Comparison of ENCODE assay signal across 11 cellular contexts in the genomic region with DNA sequence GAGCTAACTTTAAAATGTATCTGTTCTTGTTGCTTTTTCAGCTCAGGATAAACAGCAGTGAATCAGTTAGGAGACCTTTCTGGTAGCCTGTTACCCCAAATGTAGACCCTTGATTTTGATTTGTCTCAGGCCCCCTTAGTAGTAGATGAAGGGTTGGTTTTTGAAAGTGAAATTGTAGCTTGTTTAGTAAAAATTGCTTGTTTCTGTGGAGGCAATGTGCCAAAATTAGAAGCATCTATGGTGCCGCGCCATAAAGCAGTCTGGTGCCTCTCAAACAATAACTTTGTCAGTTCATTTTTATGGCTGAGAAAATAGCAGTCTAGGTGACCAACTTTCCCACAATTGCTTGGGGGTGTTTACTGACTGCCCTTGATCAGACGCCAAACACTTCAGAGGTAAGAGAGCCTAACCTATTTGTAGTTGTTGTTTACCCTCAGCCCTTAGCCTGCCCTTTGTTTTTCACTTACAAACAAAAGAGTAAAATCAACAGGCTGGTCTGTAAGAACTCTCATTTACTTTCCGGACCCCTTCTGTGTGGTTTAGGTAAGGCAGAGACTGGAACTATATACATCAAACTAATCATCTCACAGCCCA.
A peak's percentile ranks its signal among the peaks of the same experiment; 100 is the strongest.
DNase-seq lines count a peak whose midpoint lies in the region; ATAC-seq and TF ChIP-seq lines count a peak whose summit lies in the region.
"Had no signal": no experiment of that assay in that cellular context is flagged by ENCODE, and none has a peak within 500 bp of the region (broad histone marks: within the 10 kb centered on the region; RNA-seq: fewer than 3 reads in every experiment).

No MANE protein-coding gene starts in this region.

- H3K27me3 ChIP-seq in GM23338 (ENCODE audit: insufficient read depth), result no peaks in the 10 kb centered on the region
- H3K27me3 ChIP-seq: heart right ventricle, thyroid gland had no signal

- no peak overlapping the region for H2AFZ ChIP-seq in GM23338

- H3K27ac ChIP-seq in GM23338 (ENCODE audit: low read depth), result peak overlapping the region; percentile 48; the same call in 1 of the 2 replicates
- H3K27ac ChIP-seq: thyroid gland had no signal

- no peak overlapping the region for H3K4me3 ChIP-seq in GM23338
- H3K4me3 ChIP-seq: heart right ventricle, thyroid gland had no signal

- peaks cover 74% of the 10 kb centered on the region for H3K79me2 ChIP-seq in GM23338 (replicated peaks; ENCODE audit: insufficient read depth)

- peaks cover 4% of the 10 kb centered on the region; the same call in 1 of the 3 replicates for H3K36me3 Mint-ChIP-seq in GM23338 (ENCODE audit: low read depth)
- H3K36me3 Mint-ChIP-seq in osteocyte (ENCODE audit: unreplicated experiment), result peaks cover 23% of the 10 kb centered on the region
- H3K36me3 Mint-ChIP-seq in activated CD8-positive, alpha-beta memory T cell treated with anti-CD3 and anti-CD28 coated beads, Interleukin-2, amount 10 ng/mL, durations not matched to agents 7 days and 5 days, result peaks cover 8% of the 10 kb centered on the region

- no peak overlapping the region for H3K4me3 Mint-ChIP-seq in GM23338
- no peak overlapping the region for H3K4me3 Mint-ChIP-seq in osteocyte (ENCODE audit: unreplicated experiment)
- H3K4me3 Mint-ChIP-seq in activated CD8-positive, alpha-beta memory T cell treated with anti-CD3 and anti-CD28 coated beads, Interleukin-2, amount 10 ng/mL, durations not matched to agents 7 days and 5 days, result no peak overlapping the region

- peaks cover 60% of the 10 kb centered on the region for H3K4me1 Mint-ChIP-seq in GM23338
- H3K4me1 Mint-ChIP-seq in osteocyte (ENCODE audit: unreplicated experiment), result peaks cover 60% of the 10 kb centered on the region
- peaks cover 13% of the 10 kb centered on the region for H3K4me1 Mint-ChIP-seq in activated CD8-positive, alpha-beta memory T cell treated with anti-CD3 and anti-CD28 coated beads, Interleukin-2, amount 10 ng/mL, durations not matched to agents 7 days and 5 days

- H3K4me1 ChIP-seq in GM23338 (ENCODE audit: insufficient read depth), result peaks cover 50% of the 10 kb centered on the region

- no peaks in the 10 kb centered on the region for H3F3A ChIP-seq in GM23338 (replicated peaks; ENCODE audit: low read depth)

- CTCF ChIA-PET in activated CD8-positive, alpha-beta memory T cell treated with anti-CD3 and anti-CD28 coated beads, Interleukin-2, amount 10 ng/mL, durations not matched to agents 7 days and 5 days (lab: Charles Lee), result no interaction called here

- peaks cover 5% of the 10 kb centered on the region; the same call in 1 of the 2 replicates for H4K20me1 ChIP-seq in GM23338 (replicated peaks; ENCODE audit: insufficient read depth)

- H3K27me3 Mint-ChIP-seq in GM23338 (ENCODE audit: insufficient read depth, low read depth, poor library complexity), result peaks cover 9% of the 10 kb centered on the region
- H3K27me3 Mint-ChIP-seq in osteocyte (ENCODE audit: unreplicated experiment), result no peaks in the 10 kb centered on the region
- no peaks in the 10 kb centered on the region for H3K27me3 Mint-ChIP-seq in activated CD8-positive, alpha-beta memory T cell treated with anti-CD3 and anti-CD28 coated beads, Interleukin-2, amount 10 ng/mL, durations not matched to agents 7 days and 5 days

- H3K27ac Mint-ChIP-seq in GM23338 (peak overlapping the region; percentile 16; the same call in 1 of the 2 replicates), osteocyte (ENCODE audit: unreplicated experiment) (peak overlapping the region; percentile 7)
- H3K27ac Mint-ChIP-seq in activated CD8-positive, alpha-beta memory T cell treated with anti-CD3 and anti-CD28 coated beads, Interleukin-2, amount 10 ng/mL, durations not matched to agents 7 days and 5 days, result no peak overlapping the region

- H3K36me3 ChIP-seq in GM23338 (ENCODE audit: insufficient read depth), result no peaks in the 10 kb centered on the region
- H3K36me3 ChIP-seq: heart right ventricle, thyroid gland had no signal

- no peaks in the 10 kb centered on the region for H3K9me2 ChIP-seq in GM23338 (ENCODE audit: insufficient read depth)

- peak; percentile 54 for DNase-seq in GM23338 (ENCODE audit: low spot score)
- peak; percentile 81 for DNase-seq in NCI-H2029 (lab: John Stamatoyannopoulos, UW)
- DNase-seq in SW480 (ENCODE audit: low spot score), result peak; percentile 40
- no peak for DNase-seq in osteocyte (ENCODE audit: extremely low spot score, unreplicated experiment)
- no peak for DNase-seq in Kasumi-1 (lab: John Stamatoyannopoulos, UW)
- no peak for DNase-seq in activated CD8-positive, alpha-beta memory T cell treated with anti-CD3 and anti-CD28 coated beads, Interleukin-2, amount 10 ng/mL, durations not matched to agents 7 days and 5 days
- DNase-seq: heart right ventricle, NCI-H1436, T-helper 1 cell, thyroid gland had no signal

- peak overlapping the region; percentile 54; the same call in 1 of the 2 replicates for H3K4me2 ChIP-seq in GM23338

- TF ChIP-seq CTCF in GM23338 (conservative IDR thresholded peaks at IDR 0.05; ENCODE audit: low read depth in 2 of 2) (no peak), osteocyte (IDR thresholded peaks at IDR 0.05) (no peak)

- no peaks in the 10 kb centered on the region for H3K9me3 Mint-ChIP-seq in GM23338
- no peaks in the 10 kb centered on the region for H3K9me3 Mint-ChIP-seq in osteocyte (ENCODE audit: unreplicated experiment)
- no peaks in the 10 kb centered on the region for H3K9me3 Mint-ChIP-seq in activated CD8-positive, alpha-beta memory T cell treated with anti-CD3 and anti-CD28 coated beads, Interleukin-2, amount 10 ng/mL, durations not matched to agents 7 days and 5 days (ENCODE audit: low read depth)

- ATAC-seq in GM23338 (peak; percentile 58), GM18907 (IDR thresholded peaks at IDR 0.05; ENCODE audit: unreplicated experiment) (no peak)
- ATAC-seq in activated CD8-positive, alpha-beta memory T cell treated with anti-CD3 and anti-CD28 coated beads, Interleukin-2, amount 10 ng/mL, durations not matched to agents 7 days and 5 days, result no peak
- ATAC-seq: heart right ventricle had no signal

TF ChIP-seq in GM23338, 12 proteins besides CTCF, POLR2A, EP300 and RAD21 (continues in another document):
- TF ChIP-seq EZH2 (IDR thresholded peaks at IDR 0.05; ENCODE audit: low read depth, unreplicated experiment) (no peak), ZNF114 (CRISPR knock-in tag; IDR thresholded peaks at IDR 0.05) (no peak), STAT1 (IDR thresholded peaks at IDR 0.05; ENCODE audit: unreplicated experiment) (no peak), EZH2phosphoT487 (IDR thresholded peaks at IDR 0.05; ENCODE audit: unreplicated experiment) (no peak), CREB1 (CRISPR knock-in tag; IDR thresholded peaks at IDR 0.05; ENCODE audit: low read depth) (no peak)
- TF ChIP-seq, protein P1, sequence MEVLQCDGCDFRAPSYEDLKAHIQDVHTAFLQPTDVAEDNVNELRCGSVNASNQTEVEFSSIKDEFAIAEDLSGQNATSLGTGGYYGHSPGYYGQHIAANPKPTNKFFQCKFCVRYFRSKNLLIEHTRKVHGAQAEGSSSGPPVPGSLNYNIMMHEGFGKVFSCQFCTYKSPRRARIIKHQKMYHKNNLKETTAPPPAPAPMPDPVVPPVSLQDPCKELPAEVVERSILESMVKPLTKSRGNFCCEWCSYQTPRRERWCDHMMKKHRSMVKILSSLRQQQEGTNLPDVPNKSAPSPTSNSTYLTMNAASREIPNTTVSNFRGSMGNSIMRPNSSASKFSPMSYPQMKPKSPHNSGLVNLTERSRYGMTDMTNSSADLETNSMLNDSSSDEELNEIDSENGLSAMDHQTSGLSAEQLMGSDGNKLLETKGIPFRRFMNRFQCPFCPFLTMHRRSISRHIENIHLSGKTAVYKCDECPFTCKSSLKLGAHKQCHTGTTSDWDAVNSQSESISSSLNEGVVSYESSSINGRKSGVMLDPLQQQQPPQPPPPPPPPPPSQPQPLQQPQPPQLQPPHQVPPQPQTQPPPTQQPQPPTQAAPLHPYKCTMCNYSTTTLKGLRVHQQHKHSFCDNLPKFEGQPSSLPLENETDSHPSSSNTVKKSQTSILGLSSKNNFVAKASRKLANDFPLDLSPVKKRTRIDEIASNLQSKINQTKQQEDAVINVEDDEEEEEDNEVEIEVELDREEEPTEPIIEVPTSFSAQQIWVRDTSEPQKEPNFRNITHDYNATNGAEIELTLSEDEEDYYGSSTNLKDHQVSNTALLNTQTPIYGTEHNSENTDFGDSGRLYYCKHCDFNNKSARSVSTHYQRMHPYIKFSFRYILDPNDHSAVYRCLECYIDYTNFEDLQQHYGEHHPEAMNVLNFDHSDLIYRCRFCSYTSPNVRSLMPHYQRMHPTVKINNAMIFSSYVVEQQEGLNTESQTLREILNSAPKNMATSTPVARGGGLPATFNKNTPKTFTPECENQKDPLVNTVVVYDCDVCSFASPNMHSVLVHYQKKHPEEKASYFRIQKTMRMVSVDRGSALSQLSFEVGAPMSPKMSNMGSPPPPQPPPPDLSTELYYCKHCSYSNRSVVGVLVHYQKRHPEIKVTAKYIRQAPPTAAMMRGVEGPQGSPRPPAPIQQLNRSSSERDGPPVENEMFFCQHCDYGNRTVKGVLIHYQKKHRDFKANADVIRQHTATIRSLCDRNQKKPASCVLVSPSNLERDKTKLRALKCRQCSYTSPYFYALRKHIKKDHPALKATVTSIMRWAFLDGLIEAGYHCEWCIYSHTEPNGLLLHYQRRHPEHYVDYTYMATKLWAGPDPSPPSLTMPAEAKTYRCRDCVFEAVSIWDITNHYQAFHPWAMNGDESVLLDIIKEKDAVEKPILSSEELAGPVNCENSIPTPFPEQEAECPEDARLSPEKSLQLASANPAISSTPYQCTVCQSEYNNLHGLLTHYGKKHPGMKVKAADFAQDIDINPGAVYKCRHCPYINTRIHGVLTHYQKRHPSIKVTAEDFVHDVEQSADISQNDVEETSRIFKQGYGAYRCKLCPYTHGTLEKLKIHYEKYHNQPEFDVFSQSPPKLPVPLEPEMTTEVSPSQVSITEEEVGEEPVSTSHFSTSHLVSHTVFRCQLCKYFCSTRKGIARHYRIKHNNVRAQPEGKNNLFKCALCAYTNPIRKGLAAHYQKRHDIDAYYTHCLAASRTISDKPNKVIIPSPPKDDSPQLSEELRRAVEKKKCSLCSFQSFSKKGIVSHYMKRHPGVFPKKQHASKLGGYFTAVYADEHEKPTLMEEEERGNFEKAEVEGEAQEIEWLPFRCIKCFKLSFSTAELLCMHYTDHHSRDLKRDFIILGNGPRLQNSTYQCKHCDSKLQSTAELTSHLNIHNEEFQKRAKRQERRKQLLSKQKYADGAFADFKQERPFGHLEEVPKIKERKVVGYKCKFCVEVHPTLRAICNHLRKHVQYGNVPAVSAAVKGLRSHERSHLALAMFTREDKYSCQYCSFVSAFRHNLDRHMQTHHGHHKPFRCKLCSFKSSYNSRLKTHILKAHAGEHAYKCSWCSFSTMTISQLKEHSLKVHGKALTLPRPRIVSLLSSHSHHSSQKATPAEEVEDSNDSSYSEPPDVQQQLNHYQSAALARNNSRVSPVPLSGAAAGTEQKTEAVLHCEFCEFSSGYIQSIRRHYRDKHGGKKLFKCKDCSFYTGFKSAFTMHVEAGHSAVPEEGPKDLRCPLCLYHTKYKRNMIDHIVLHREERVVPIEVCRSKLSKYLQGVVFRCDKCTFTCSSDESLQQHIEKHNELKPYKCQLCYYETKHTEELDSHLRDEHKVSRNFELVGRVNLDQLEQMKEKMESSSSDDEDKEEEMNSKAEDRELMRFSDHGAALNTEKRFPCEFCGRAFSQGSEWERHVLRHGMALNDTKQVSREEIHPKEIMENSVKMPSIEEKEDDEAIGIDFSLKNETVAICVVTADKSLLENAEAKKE (CRISPR knock-in tag; IDR thresholded peaks at IDR 0.05), result no peak

Comparison
In these comparisons a context has a peak if more than half of its experiments do, and no peak if none do; other contexts are left out.
1. DNase-seq: peak in GM23338 (single experiment), NCI-H2029 (single experiment) and SW480 (single experiment); none in osteocyte (single experiment), Kasumi-1 (0 of 2) and activated CD8-positive, alpha-beta memory T cell treated with anti-CD3 and anti-CD28 coated beads, Interleukin-2, amount 10 ng/mL, durations not matched to agents 7 days and 5 days (single experiment).